ENCODE assay signal across 17 cellular contexts in genomic region chr11:126725043-126725442, GRCh38.
DNase-seq lines count a peak whose midpoint lies in the region; ATAC-seq and TF ChIP-seq lines count a peak whose summit lies in the region.
"Had no signal": no experiment of that assay in that cellular context is flagged by ENCODE, and none has a peak within 500 bp of the region (broad histone marks: within the 10 kb centered on the region; RNA-seq: fewer than 3 reads in every experiment).

No MANE protein-coding gene starts in this region.

- H3K4me3 ChIP-seq in LNCaP clone FGC (ENCODE audit: low read depth, low read length), result no peak overlapping the region
- H3K4me3 ChIP-seq: GM12878, GM23338 had no signal

- H3K27ac ChIP-seq in C4-2B (peak overlapping the region; percentile 24; the same call in 1 of the 2 replicates), VCaP (peak overlapping the region; percentile 92), caudate nucleus (ENCODE audit: low read depth, low read length) (no peak overlapping the region)

- no peak for ATAC-seq in HG03139 (IDR thresholded peaks at IDR 0.05; ENCODE audit: unreplicated experiment)
- ATAC-seq: CD8-positive, alpha-beta T cell; GM12878; GM23338; HCT116 had no signal

- TF ChIP-seq CTCF in C4-2B (conservative IDR thresholded peaks at IDR 0.05) (no peak), LNCaP clone FGC (IDR thresholded peaks at IDR 0.05; ENCODE audit: control insufficient read depth, extremely low read depth, insufficient read depth) (no peak), VCaP (conservative IDR thresholded peaks at IDR 0.05) (no peak)

- intact Hi-C loops in posterior vena cava (cut with DNase I), result no loop called here

- DNase-seq in LNCaP clone FGC (ENCODE audit: low read depth) (peak; percentile 30), posterior vena cava (ENCODE audit: low spot score) (peak; percentile 10), caudate nucleus (lab: John Stamatoyannopoulos, UW) (no peak)
- DNase-seq: C1 segment of cervical spinal cord; CD4-positive, CD25-positive, alpha-beta regulatory T cell; CD8-positive, alpha-beta T cell; DMS 273 treated with DMSO at 0.1 percent for 48 hours; DMS79; GDM1; H9; HFFc6 had no signal

Comparison
In these comparisons a context has a peak if more than half of its experiments do, and no peak if none do; other contexts are left out.
1. DNase-seq: peak in LNCaP clone FGC (single experiment) and posterior vena cava (single experiment); none in caudate nucleus (0 of 61).